In the genomic region with DNA sequence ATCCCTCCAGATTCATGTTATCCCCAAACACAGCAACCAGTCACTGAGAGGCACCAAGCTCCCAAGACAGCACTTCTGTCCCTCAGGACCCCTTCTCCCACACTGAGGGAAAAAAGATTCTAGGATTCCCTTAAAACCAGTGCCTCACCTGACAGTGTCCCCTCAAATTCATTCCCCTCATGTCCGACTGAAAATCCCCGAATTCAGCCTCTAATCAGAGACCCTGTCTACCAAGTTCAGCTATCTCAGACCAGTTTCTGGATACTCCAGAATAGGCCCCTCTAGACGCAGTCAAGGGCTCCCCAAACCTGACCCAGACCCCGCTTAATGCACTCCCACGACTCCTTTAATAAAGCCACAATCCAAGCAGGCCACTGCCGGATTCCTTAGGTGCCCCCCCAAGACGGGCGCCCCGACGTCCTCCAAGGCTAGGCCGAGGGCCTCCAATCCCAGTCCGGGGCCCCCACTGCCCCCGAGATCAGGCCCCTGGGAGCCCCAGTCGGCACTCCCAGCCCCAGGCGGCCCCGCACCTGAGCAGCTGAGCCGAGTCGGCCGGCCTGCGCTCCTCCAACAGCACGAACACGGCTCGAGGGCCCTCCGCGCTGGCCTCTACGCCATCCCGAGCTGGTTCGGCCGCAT, we compare ENCODE assay signal across 6 cellular contexts. TPM values are rescaled to one million over a fixed set of nuclear protein-coding genes. Genes with fewer than 3 reads are reported as not detected.
DNase-seq lines count a peak whose midpoint lies in the region; ATAC-seq and TF ChIP-seq lines count a peak whose summit lies in the region.

No MANE protein-coding gene starts in this region.

- H3K9me3 Mint-ChIP-seq in activated naive CD8-positive, alpha-beta T cell (ENCODE audit: low read depth): no peaks in the 10 kb centered on the region
- H3K9me3 Mint-ChIP-seq in mesothelial cell of epicardium: peaks cover 8% of the 10 kb centered on the region

- H3K27ac Mint-ChIP-seq in activated naive CD8-positive, alpha-beta T cell: peak overlapping the region; percentile 88
- H3K27ac Mint-ChIP-seq in mesothelial cell of epicardium: peak overlapping the region; percentile 100

- DNase-seq in mesothelial cell of epicardium (ENCODE audit: low spot score in 2 of 2, unreplicated experiment in 2 of 2): no peak
- DNase-seq in DMS114 treated with DMSO at 0.1 percent for 48 hours (lab: John Stamatoyannopoulos, UW; ENCODE audit: unreplicated experiment): no peak
- no peak for DNase-seq in ureter (ENCODE audit: low spot score)
- no peak for DNase-seq in stimulated activated CD4-positive, alpha-beta T cell treated with anti-CD3 and anti-CD28 coated beads, Interleukin-4, amount 100 ng/mL, for 4 hours

- peak; percentile 3 for ATAC-seq in HG02571 (IDR thresholded peaks at IDR 0.05; ENCODE audit: unreplicated experiment)

- H3K4me3 Mint-ChIP-seq in activated naive CD8-positive, alpha-beta T cell: peak overlapping the region; percentile 91
- H3K4me3 Mint-ChIP-seq in mesothelial cell of epicardium: peak overlapping the region; percentile 90

- H3K4me1 Mint-ChIP-seq in activated naive CD8-positive, alpha-beta T cell (ENCODE audit: low read depth): peaks cover 34% of the 10 kb centered on the region
- peaks cover 40% of the 10 kb centered on the region for H3K4me1 Mint-ChIP-seq in mesothelial cell of epicardium

- no peak for TF ChIP-seq CTCF in mesothelial cell of epicardium (IDR thresholded peaks at IDR 0.05; ENCODE audit: unreplicated experiment)

- H3K36me3 Mint-ChIP-seq in activated naive CD8-positive, alpha-beta T cell: peaks cover 2% of the 10 kb centered on the region
- peaks cover 11% of the 10 kb centered on the region for H3K36me3 Mint-ChIP-seq in mesothelial cell of epicardium

- H3K27me3 Mint-ChIP-seq in activated naive CD8-positive, alpha-beta T cell: no peaks in the 10 kb centered on the region
- H3K27me3 Mint-ChIP-seq in mesothelial cell of epicardium (ENCODE audit: low read depth): no peaks in the 10 kb centered on the region

RNA-seq across cellular contexts. Expression of a gene that starts 0.5 kb away (rescaled TPM):
- total RNA-seq in mesothelial cell of epicardium: 52.5 to 54.2 TPM (median 53.2 TPM) in 3 replicates
- total RNA-seq in ureter: 45.2 TPM

RNA-seq across cellular contexts. Expression of a gene that starts 16.1 kb away (rescaled TPM):
- total RNA-seq in mesothelial cell of epicardium: 33.5 to 35.1 TPM (median 33.7 TPM) in 3 replicates
- 16.9 TPM for total RNA-seq in ureter

RNA-seq across cellular contexts. Expression of a gene that starts 31.1 kb away (rescaled TPM):
- total RNA-seq in mesothelial cell of epicardium: 30.5 to 32.0 TPM (median 31.7 TPM) in 3 replicates
- total RNA-seq in ureter: 20.9 TPM

RNA-seq across cellular contexts. Expression of a gene that starts 37.0 kb away (rescaled TPM):
- total RNA-seq in mesothelial cell of epicardium: 48.6 to 59.9 TPM (median 53.2 TPM) in 3 replicates
- 60.8 TPM for total RNA-seq in ureter

RNA-seq across cellular contexts. Expression of a gene that starts 40.6 kb away (rescaled TPM):
- total RNA-seq in mesothelial cell of epicardium (64.4 to 69.7 TPM (median 68.4 TPM) in 3 replicates), ureter (56.8 TPM)
